20 cellular contexts compared by ENCODE assay signal in the genomic region with DNA sequence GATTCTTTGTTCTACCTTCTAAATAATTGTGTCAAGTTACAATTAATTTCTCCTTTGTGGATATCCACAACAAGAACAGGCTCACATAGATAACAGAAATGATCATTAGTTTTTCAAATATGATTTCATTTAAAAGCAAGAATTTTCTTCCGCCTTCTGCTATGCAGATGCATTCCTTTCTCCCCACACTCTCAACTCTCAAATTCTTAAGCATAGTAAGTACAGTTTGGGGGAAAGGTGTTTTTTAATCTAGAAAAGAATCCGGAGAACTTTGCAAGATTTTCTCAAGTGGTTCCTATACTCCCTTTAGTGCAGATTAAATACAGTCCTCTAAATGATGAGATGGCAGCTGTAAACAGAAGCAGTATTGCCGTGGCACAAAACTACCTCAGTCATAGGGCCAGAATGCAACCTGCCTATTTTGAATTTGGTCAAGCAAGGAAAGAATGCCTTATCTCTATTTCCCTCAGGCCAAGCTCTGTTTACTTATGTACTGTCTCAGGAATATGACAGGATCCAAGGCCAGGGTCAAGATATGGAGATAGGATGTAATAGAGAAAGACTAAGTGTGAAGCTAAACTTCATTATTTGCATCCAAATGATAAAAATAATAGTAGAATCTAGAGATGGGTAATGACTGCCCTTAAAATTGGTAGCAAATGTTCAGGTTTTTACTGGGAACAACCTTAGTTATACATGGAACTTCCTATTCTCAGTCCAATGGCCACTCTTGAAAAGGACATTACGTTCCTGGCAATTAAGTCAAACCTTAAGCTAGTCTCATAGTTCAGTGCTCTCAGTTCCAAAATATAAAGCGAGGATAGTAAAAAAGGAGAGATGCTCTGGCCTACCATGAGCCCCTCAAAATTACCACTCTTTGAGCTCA.
DNase-seq lines count a peak whose midpoint lies in the region; ATAC-seq, FAIRE-seq and TF ChIP-seq lines count a peak whose summit lies in the region.
"Had no signal": no experiment of that assay in that cellular context is flagged by ENCODE, and none has a peak within 500 bp of the region (broad histone marks: within the 10 kb centered on the region; RNA-seq: fewer than 3 reads in every experiment).

No MANE protein-coding gene starts in this region.

- 78% methylated on average over 5 of the region's 5 CpGs for WGBS in A549 (ENCODE audit: missing lambda C conversion rate)

- no peak overlapping the region for H3K9ac ChIP-seq in skeletal muscle tissue (ENCODE audit: low read depth in 1 of 3, low read length in 3 of 3)

- FAIRE-seq in A549 (lab: Jason Lieb, UNC): peak; percentile 56

- H3K27ac ChIP-seq in A549: peak overlapping the region in 1 of 2 experiments; percentile 44; a peak in 4 of 6 replicates
- H3K27ac ChIP-seq in VCaP: peak overlapping the region; percentile 49
- H3K27ac ChIP-seq in skeletal muscle tissue (ENCODE audit: low read depth, low read length): peak overlapping the region; percentile 66
- H3K27ac ChIP-seq: WERI-Rb-1 had no signal

- TF ChIP-seq POLR2A in A549 (IDR thresholded peaks at IDR 0.05; ENCODE audit: low read length): no peak

- no peak for TF ChIP-seq RAD21 in A549 (conservative IDR thresholded peaks at IDR 0.05 in 1 of 2, IDR thresholded peaks at IDR 0.05 in 1 of 2)

- H3K4me3 ChIP-seq in A549 (no peak overlapping the region), skeletal muscle tissue (ENCODE audit: low read length in 3 of 3) (no peak overlapping the region)

- no peaks in the 10 kb centered on the region for H3K36me3 ChIP-seq in skeletal muscle tissue (ENCODE audit: control insufficient read depth in 3 of 3, insufficient read depth in 3 of 3, low read length in 3 of 3)
- H3K36me3 ChIP-seq: WERI-Rb-1 had no signal

- CTCF ChIA-PET in A549 (lab: Yijun Ruan, JAX): interaction anchor here (1.0 to 2.9 kb wide), 6 partner anchors 14 to 204 kb away, joined by 3 to 8 read pairs (median 4); no protein-coding TSS in a partner anchor

- ATAC-seq in A549: no peak; a peak in 1 of 6 replicates
- ATAC-seq in left lobe of liver: peak; percentile 30
- no peak for ATAC-seq in HG03097 (IDR thresholded peaks at IDR 0.05; ENCODE audit: low FRiP score, unreplicated experiment)
- ATAC-seq: stimulated activated memory B cell treated with anti-CD40 and anti-IgM and Interleukin-4, amounts not matched to agents 10 μg/mL and 1 μg/mL and 100 μg/mL, for 72 hours had no signal

- DNase-seq in A549 (ENCODE audit: low read depth in 1 of 2, low spot score in 1 of 2) (no peak), left lobe of liver (ENCODE audit: low spot score) (no peak), midbrain (lab: John Stamatoyannopoulos, UW) (no peak), globus pallidus (ENCODE audit: low spot score) (no peak), NCI-H2171 (lab: John Stamatoyannopoulos, UW) (no peak)
- DNase-seq: activated CD4-positive, alpha-beta T cell treated with anti-CD3 and anti-CD28 coated beads, Interleukin-2, amount 50 U/mL, for 48 hours; activated T-cell treated with anti-CD3 and anti-CD28 coated beads, Interleukin-2, amount 50 U/mL, for 24 hours; hypothalamus; kidney glomerular epithelial cell; NCI-H1436 treated with DMSO at 0.1 percent for 48 hours; NCI-H345; NK-92 treated with Interleukin-12 subunit alpha and Interleukin-12 subunit beta, amount 100 ng/mL, for 24 hours; posterior cingulate gyrus; RPMI8226; stimulated activated CD4-positive, alpha-beta T cell treated with anti-CD3 and anti-CD28 coated beads, Interleukin-12 subunit alpha, Interleukin-12 subunit beta, amount 100 ng/mL, for 4 hours; WERI-Rb-1 had no signal

- TF ChIP-seq EP300 in A549 (IDR thresholded peaks at IDR 0.05): no peak

- POLR2A ChIA-PET in A549 (lab: Yijun Ruan, JAX): interaction anchor here (0.5 kb wide), 1 partner anchor 1224 kb away, joined by 3 read pairs; no protein-coding TSS in a partner anchor

- H3K27me3 ChIP-seq in skeletal muscle tissue (ENCODE audit: control insufficient read depth in 3 of 3, insufficient read depth in 3 of 3, low read length in 3 of 3): no peaks in the 10 kb centered on the region

- peaks cover 46% of the 10 kb centered on the region for H3K4me1 ChIP-seq in A549
- H3K4me1 ChIP-seq in skeletal muscle tissue (ENCODE audit: control insufficient read depth in 3 of 3, insufficient read depth in 3 of 3, low read length in 3 of 3): no peaks in the 10 kb centered on the region

- H3K4me2 ChIP-seq in A549: peak overlapping the region; percentile 15; the same call in 1 of the 3 replicates

- H3K9me3 ChIP-seq in A549: no peaks in the 10 kb centered on the region
- no peaks in the 10 kb centered on the region for H3K9me3 ChIP-seq in skeletal muscle tissue (ENCODE audit: control insufficient read depth in 3 of 3, low read length in 3 of 3)

- TF ChIP-seq CTCF in A549 (IDR thresholded peaks at IDR 0.05) (no peak), VCaP (conservative IDR thresholded peaks at IDR 0.05) (no peak)

TF ChIP-seq in A549, 52 proteins besides CTCF, POLR2A, EP300 and RAD21:
- TF ChIP-seq PHF8 (IDR thresholded peaks at IDR 0.05; ENCODE audit: borderline replicate concordance, low read depth) (no peak), MAZ (IDR thresholded peaks at IDR 0.05; ENCODE audit: borderline replicate concordance, low read depth, low read length) (no peak), RFX5 (IDR thresholded peaks at IDR 0.05) (no peak), EHMT2 (IDR thresholded peaks at IDR 0.05; ENCODE audit: low read depth) (no peak), ZSCAN20 (CRISPR knock-in tag; IDR thresholded peaks at IDR 0.05) (no peak), GATA3 (IDR thresholded peaks at IDR 0.05; ENCODE audit: borderline replicate concordance) (no peak)
- TF ChIP-seq, protein P1, sequence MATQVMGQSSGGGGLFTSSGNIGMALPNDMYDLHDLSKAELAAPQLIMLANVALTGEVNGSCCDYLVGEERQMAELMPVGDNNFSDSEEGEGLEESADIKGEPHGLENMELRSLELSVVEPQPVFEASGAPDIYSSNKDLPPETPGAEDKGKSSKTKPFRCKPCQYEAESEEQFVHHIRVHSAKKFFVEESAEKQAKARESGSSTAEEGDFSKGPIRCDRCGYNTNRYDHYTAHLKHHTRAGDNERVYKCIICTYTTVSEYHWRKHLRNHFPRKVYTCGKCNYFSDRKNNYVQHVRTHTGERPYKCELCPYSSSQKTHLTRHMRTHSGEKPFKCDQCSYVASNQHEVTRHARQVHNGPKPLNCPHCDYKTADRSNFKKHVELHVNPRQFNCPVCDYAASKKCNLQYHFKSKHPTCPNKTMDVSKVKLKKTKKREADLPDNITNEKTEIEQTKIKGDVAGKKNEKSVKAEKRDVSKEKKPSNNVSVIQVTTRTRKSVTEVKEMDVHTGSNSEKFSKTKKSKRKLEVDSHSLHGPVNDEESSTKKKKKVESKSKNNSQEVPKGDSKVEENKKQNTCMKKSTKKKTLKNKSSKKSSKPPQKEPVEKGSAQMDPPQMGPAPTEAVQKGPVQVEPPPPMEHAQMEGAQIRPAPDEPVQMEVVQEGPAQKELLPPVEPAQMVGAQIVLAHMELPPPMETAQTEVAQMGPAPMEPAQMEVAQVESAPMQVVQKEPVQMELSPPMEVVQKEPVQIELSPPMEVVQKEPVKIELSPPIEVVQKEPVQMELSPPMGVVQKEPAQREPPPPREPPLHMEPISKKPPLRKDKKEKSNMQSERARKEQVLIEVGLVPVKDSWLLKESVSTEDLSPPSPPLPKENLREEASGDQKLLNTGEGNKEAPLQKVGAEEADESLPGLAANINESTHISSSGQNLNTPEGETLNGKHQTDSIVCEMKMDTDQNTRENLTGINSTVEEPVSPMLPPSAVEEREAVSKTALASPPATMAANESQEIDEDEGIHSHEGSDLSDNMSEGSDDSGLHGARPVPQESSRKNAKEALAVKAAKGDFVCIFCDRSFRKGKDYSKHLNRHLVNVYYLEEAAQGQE (IDR thresholded peaks at IDR 0.05): no peak
- TF ChIP-seq, protein P2, sequence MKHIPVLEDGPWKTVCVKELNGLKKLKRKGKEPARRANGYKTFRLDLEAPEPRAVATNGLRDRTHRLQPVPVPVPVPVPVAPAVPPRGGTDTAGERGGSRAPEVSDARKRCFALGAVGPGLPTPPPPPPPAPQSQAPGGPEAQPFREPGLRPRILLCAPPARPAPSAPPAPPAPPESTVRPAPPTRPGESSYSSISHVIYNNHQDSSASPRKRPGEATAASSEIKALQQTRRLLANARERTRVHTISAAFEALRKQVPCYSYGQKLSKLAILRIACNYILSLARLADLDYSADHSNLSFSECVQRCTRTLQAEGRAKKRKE (CRISPR knock-in tag; IDR thresholded peaks at IDR 0.05; ENCODE audit: low read depth): no peak
- TF ChIP-seq, protein P3, sequence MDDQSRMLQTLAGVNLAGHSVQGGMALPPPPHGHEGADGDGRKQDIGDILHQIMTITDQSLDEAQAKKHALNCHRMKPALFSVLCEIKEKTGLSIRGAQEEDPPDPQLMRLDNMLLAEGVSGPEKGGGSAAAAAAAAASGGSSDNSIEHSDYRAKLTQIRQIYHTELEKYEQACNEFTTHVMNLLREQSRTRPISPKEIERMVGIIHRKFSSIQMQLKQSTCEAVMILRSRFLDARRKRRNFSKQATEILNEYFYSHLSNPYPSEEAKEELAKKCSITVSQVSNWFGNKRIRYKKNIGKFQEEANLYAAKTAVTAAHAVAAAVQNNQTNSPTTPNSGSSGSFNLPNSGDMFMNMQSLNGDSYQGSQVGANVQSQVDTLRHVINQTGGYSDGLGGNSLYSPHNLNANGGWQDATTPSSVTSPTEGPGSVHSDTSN (IDR thresholded peaks at IDR 0.05): no peak
